Comparison of ENCODE assay signal across 7 cellular contexts in genomic region chr18:46096651-46097300, GRCh38. TPM values are rescaled to one million over a fixed set of nuclear protein-coding genes. Genes with fewer than 3 reads are reported as not detected.
DNase-seq lines count a peak whose midpoint lies in the region; ATAC-seq, FAIRE-seq and TF ChIP-seq lines count a peak whose summit lies in the region.

No MANE protein-coding gene starts in this region.

- WGBS in esophagus muscularis mucosa = 46% methylated on average over 22 of the region's 22 CpGs

- no peak for TF ChIP-seq POLR2A in Peyer's patch (IDR thresholded peaks at IDR 0.05)
- no peak for TF ChIP-seq POLR2A in esophagus muscularis mucosa (IDR thresholded peaks at IDR 0.05; ENCODE audit: low read depth)

- TF ChIP-seq CTCF in Peyer's patch (IDR thresholded peaks at IDR 0.05) (peak in 1 of 6 experiments; percentile 20), esophagus muscularis mucosa (IDR thresholded peaks at IDR 0.05) (no peak), neutrophil (IDR thresholded peaks at IDR 0.05) (no peak)

- intact Hi-C loops in esophagus muscularis mucosa (cut with DNase I) = no loop called here

- FAIRE-seq in GM18507 (lab: Jason Lieb, UNC) = peak; percentile 38

- H3K36me3 ChIP-seq in Peyer's patch = peaks cover 0 to 32% (median 0%) of the 10 kb centered on the region in 3 donors
- H3K36me3 ChIP-seq in esophagus muscularis mucosa = peaks cover 5 to 32% (median 29%) of the 10 kb centered on the region in 4 donors
- peaks cover 17% of the 10 kb centered on the region for H3K36me3 ChIP-seq in neutrophil

- H3K9me3 ChIP-seq in Peyer's patch = no peaks in the 10 kb centered on the region
- no peaks in the 10 kb centered on the region for H3K9me3 ChIP-seq in esophagus muscularis mucosa
- H3K9me3 ChIP-seq in neutrophil = no peaks in the 10 kb centered on the region

- H3K4me3 ChIP-seq in Peyer's patch (peak overlapping the region; percentile 85 to 98 (median 94)), esophagus muscularis mucosa (peak overlapping the region; percentile 77 to 97 (median 82)), neutrophil (ENCODE audit: low read depth in 1 of 2, low read length in 1 of 2) (peak overlapping the region; percentile 81 to 87)

- H3K27ac ChIP-seq in Peyer's patch = peak overlapping the region; percentile 85 to 98 (median 94)
- peak overlapping the region; percentile 85 to 98 (median 91) for H3K27ac ChIP-seq in esophagus muscularis mucosa (replicated peaks in 1 of 4)
- peak overlapping the region; percentile 82 for H3K27ac ChIP-seq in neutrophil

- ATAC-seq in GM18861 (IDR thresholded peaks at IDR 0.05; ENCODE audit: unreplicated experiment) (no peak), HG03159 (IDR thresholded peaks at IDR 0.05; ENCODE audit: unreplicated experiment) (no peak), GM21786 (IDR thresholded peaks at IDR 0.05; ENCODE audit: unreplicated experiment) (no peak)

- DNase-seq in GM18507 (ENCODE audit: extremely low spot score, insufficient read length, low read depth) (no peak), Peyer's patch (peak in 1 of 3 donors; percentile 48), esophagus muscularis mucosa (ENCODE audit: extremely low spot score) (no peak)

- H3K27me3 ChIP-seq in Peyer's patch (no peaks in the 10 kb centered on the region), esophagus muscularis mucosa (no peaks in the 10 kb centered on the region), neutrophil (no peaks in the 10 kb centered on the region)

- TF ChIP-seq EP300 in esophagus muscularis mucosa (IDR thresholded peaks at IDR 0.05) = no peak

- H3K4me1 ChIP-seq in Peyer's patch = peaks cover 0 to 37% (median 5%) of the 10 kb centered on the region in 4 donors
- H3K4me1 ChIP-seq in esophagus muscularis mucosa = peaks cover 42 to 63% (median 60%) of the 10 kb centered on the region in 4 donors
- H3K4me1 ChIP-seq in neutrophil (ENCODE audit: control insufficient read depth in 1 of 2, insufficient read depth in 1 of 2, low read depth in 1 of 2, low read length in 1 of 2) = peaks cover 17 to 22% of the 10 kb centered on the region in 2 experiments

RNA-seq across cellular contexts. Expression of gene ATP5F1A, which starts 1.3 kb away (rescaled TPM):
- total RNA-seq in Peyer's patch (100 to 1,000 TPM; 295 to 667 (median 443) TPM), esophagus muscularis mucosa (100 to 1,000 TPM; 417 to 545 (median 470) TPM)

RNA-seq across cellular contexts. Expression of gene HAUS1, which starts 7.4 kb away (rescaled TPM):
- total RNA-seq in Peyer's patch (10 to 100 TPM; 24.1 to 54.8 (median 37.3) TPM), esophagus muscularis mucosa (10 to 100 TPM; 31.9 to 48.3 (median 34.8) TPM)

RNA-seq across cellular contexts. Expression of gene PSTPIP2, which starts 24.7 kb away (rescaled TPM):
- 10 to 100 TPM in 1 of 4 donors, 1 to 10 TPM in 3; 3.5 to 17.3 (median 7.3) TPM for total RNA-seq in Peyer's patch
- total RNA-seq in esophagus muscularis mucosa = 10 to 100 TPM in 1 of 4 donors, 1 to 10 TPM in 3; 5.6 to 10.8 (median 7.3) TPM
